22 cellular contexts compared by ENCODE assay signal in the genomic region with DNA sequence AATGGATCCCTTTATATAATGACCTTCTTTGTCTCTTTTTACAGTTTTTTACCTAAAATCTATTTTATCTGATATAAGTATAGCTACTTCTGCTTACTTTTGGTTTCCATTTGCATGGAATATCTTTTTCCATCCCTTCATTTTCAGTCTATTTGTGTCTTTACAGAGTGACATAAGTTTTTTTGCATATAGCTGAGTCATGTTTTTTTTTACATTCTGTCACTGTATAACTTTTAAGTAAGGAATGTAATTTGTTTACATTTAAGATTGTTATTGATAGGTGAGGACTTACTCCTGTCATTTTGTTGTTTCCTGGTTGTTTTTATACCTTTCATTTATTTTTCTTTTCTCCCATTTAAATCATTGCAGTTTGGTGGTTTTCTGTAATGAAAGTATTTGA.
A peak's percentile ranks its signal among the peaks of the same experiment; 100 is the strongest.
DNase-seq lines count a peak whose midpoint lies in the region; ATAC-seq, FAIRE-seq and TF ChIP-seq lines count a peak whose summit lies in the region.
"Had no signal": no experiment of that assay in that cellular context is flagged by ENCODE, and none has a peak within 500 bp of the region (broad histone marks: within the 10 kb centered on the region; RNA-seq: fewer than 3 reads in every experiment).

No MANE protein-coding gene starts in this region.

- no peak overlapping the region for H3K4me2 ChIP-seq in A549
- H3K4me2 ChIP-seq in GM23338 = no peak overlapping the region
- H3K4me2 ChIP-seq in GM12878 (ENCODE audit: control insufficient read depth, insufficient read depth) = no peak overlapping the region
- no peak overlapping the region for H3K4me2 ChIP-seq in H1 (ENCODE audit: insufficient read depth in 1 of 2, low read depth in 2 of 2, low read length in 2 of 2)

- no peak for TF ChIP-seq CTCF in A549 (IDR thresholded peaks at IDR 0.05)
- TF ChIP-seq CTCF in GM23338 (conservative IDR thresholded peaks at IDR 0.05; ENCODE audit: low read depth in 2 of 2) = no peak
- no peak for TF ChIP-seq CTCF in GM12878 (IDR thresholded peaks at IDR 0.05 in 2 of 3, conservative IDR thresholded peaks at IDR 0.05 in 1 of 3; ENCODE audit: control insufficient read depth in 2 of 3, extremely low read depth in 1 of 3, insufficient read depth in 1 of 3, low read depth in 3 of 3, low read length in 3 of 3)
- TF ChIP-seq CTCF in H1 (IDR thresholded peaks at IDR 0.05; ENCODE audit: control extremely low read depth in 1 of 3, insufficient read depth in 1 of 3, low read depth in 1 of 3, low read length in 3 of 3) = no peak
- no peak for TF ChIP-seq CTCF in heart left ventricle (IDR thresholded peaks at IDR 0.05)
- no peak for TF ChIP-seq CTCF in spleen (IDR thresholded peaks at IDR 0.05 in 8 of 11, conservative IDR thresholded peaks at IDR 0.05 in 3 of 11)

- no peak overlapping the region for H3K56ac ChIP-seq in H1 (replicated peaks; ENCODE audit: insufficient read length, low read depth, low read length)

- H2BK15ac ChIP-seq in H1 (ENCODE audit: low read length) = no peak overlapping the region

- H3K18ac ChIP-seq in H1 (ENCODE audit: extremely low read depth, low read length) = no peak overlapping the region

- H3K4me1 Mint-ChIP-seq in GM23338 = no peaks in the 10 kb centered on the region; the same call in 1 of the 3 replicates
- H3K4me1 Mint-ChIP-seq: CD4-positive, alpha-beta memory T cell had no signal

- TF ChIP-seq EP300 in A549 (IDR thresholded peaks at IDR 0.05) (no peak), GM12878 (IDR thresholded peaks at IDR 0.05; ENCODE audit: borderline replicate concordance in 1 of 2, control insufficient read depth in 1 of 2, low read depth in 2 of 2, low read length in 2 of 2) (no peak), H1 (IDR thresholded peaks at IDR 0.05; ENCODE audit: borderline replicate concordance in 1 of 2, low read depth in 2 of 2, low read length in 2 of 2) (no peak)

- H4K20me1 ChIP-seq in GM23338 (replicated peaks; ENCODE audit: insufficient read depth) (no peaks in the 10 kb centered on the region), GM12878 (ENCODE audit: control insufficient read depth, insufficient read depth) (no peaks in the 10 kb centered on the region), H1 (replicated peaks in 1 of 2; ENCODE audit: control insufficient read depth in 1 of 2, insufficient read depth in 2 of 2, low read length in 2 of 2) (no peaks in the 10 kb centered on the region)

- H2BK5ac ChIP-seq in H1 (ENCODE audit: low read depth, low read length) = no peak overlapping the region

- H4K5ac ChIP-seq in H1 (ENCODE audit: insufficient read length, low read depth, low read length) = no peak overlapping the region

- no peak overlapping the region for H3K4ac ChIP-seq in H1 (replicated peaks; ENCODE audit: insufficient read length, low read depth, low read length)

- H2BK20ac ChIP-seq in H1 (ENCODE audit: low read length) = no peak overlapping the region

- DNase-seq in A549 (ENCODE audit: low read depth in 1 of 2, low spot score in 1 of 2) = no peak
- DNase-seq in GM23338 (ENCODE audit: low spot score) = no peak
- no peak for DNase-seq in GM12878 (ENCODE audit: low read depth, low spot score)
- DNase-seq in H1 (ENCODE audit: low read depth in 1 of 2, low spot score in 2 of 2) = no peak
- DNase-seq in heart left ventricle = no peak
- no peak for DNase-seq in spleen
- no peak for DNase-seq in aorta
- DNase-seq: 8988T; C1 segment of cervical spinal cord; CD4-positive, alpha-beta memory T cell; COR-L47; DMS 273 treated with DMSO at 0.1 percent for 48 hours; DMS79; EL; GDM1; GM23248; HFFc6 had no signal

- H3K79me1 ChIP-seq in H1 (ENCODE audit: low read depth, low read length) = no peaks in the 10 kb centered on the region

- no peak overlapping the region for H2BK120ac ChIP-seq in H1 (replicated peaks; ENCODE audit: low read depth, low read length)

- POLR2A ChIA-PET in A549 (lab: Yijun Ruan, JAX) = no interaction called here
- POLR2A ChIA-PET in GM12878 (lab: Charles Lee) = no interaction called here
- POLR2A ChIA-PET in H1 (lab: Charles Lee; ENCODE audit: partially characterized antibody) = no interaction called here

- RAD21 ChIA-PET in GM12878 (lab: Charles Lee; ENCODE audit: unreplicated experiment) = no interaction called here

- H3F3A ChIP-seq in GM23338 (replicated peaks; ENCODE audit: low read depth) = no peaks in the 10 kb centered on the region

- no peak overlapping the region for H3K4me3 Mint-ChIP-seq in GM23338
- H3K4me3 Mint-ChIP-seq: CD4-positive, alpha-beta memory T cell; HFFc6 had no signal

- H2BK12ac ChIP-seq in H1 (ENCODE audit: low read depth, low read length) = no peak overlapping the region

- no peak overlapping the region for H3K23ac ChIP-seq in H1 (ENCODE audit: insufficient read length)

- no peaks in the 10 kb centered on the region for H3K23me2 ChIP-seq in H1 (ENCODE audit: low read depth, low read length)

- H3K27ac ChIP-seq in A549 = no peak overlapping the region
- no peak overlapping the region for H3K27ac ChIP-seq in GM23338 (ENCODE audit: low read depth)
- H3K27ac ChIP-seq in GM12878 (ENCODE audit: control insufficient read depth, insufficient read depth) = no peak overlapping the region
- no peak overlapping the region for H3K27ac ChIP-seq in H1 (ENCODE audit: low read depth, low read length)
- H3K27ac ChIP-seq in heart left ventricle = no peak overlapping the region
- H3K27ac ChIP-seq in spleen = no peak overlapping the region
- no peak overlapping the region for H3K27ac ChIP-seq in aorta (ENCODE audit: low read depth in 1 of 2, low read length in 2 of 2)
- H3K27ac ChIP-seq: GM23248 had no signal

- no peaks in the 10 kb centered on the region for H3K27me3 ChIP-seq in GM23338 (ENCODE audit: insufficient read depth)
- no peaks in the 10 kb centered on the region; a peak in 1 of 4 replicates for H3K27me3 ChIP-seq in GM12878 (replicated peaks in 1 of 2; ENCODE audit: control insufficient read depth in 2 of 2, insufficient read depth in 2 of 2, low read length in 1 of 2)
- H3K27me3 ChIP-seq in H1 (replicated peaks in 1 of 4; ENCODE audit: control insufficient read depth in 3 of 4, extremely low read depth in 1 of 4, insufficient read depth in 3 of 4, low read length in 3 of 4) = no peaks in the 10 kb centered on the region
- H3K27me3 ChIP-seq in heart left ventricle = no peaks in the 10 kb centered on the region
- H3K27me3 ChIP-seq in spleen (replicated peaks in 1 of 7) = no peaks in the 10 kb centered on the region
- no peaks in the 10 kb centered on the region for H3K27me3 ChIP-seq in aorta (ENCODE audit: control insufficient read depth in 1 of 2, insufficient read depth in 2 of 2, low read length in 1 of 2)

- no peak overlapping the region for H3K27ac Mint-ChIP-seq in GM23338
- H3K27ac Mint-ChIP-seq: HFFc6 had no signal

- TF ChIP-seq RAD21 in A549 (conservative IDR thresholded peaks at IDR 0.05 in 1 of 2, IDR thresholded peaks at IDR 0.05 in 1 of 2) = no peak
- no peak for TF ChIP-seq RAD21 in GM12878 (IDR thresholded peaks at IDR 0.05; ENCODE audit: insufficient read depth, low read depth, low read length)
- TF ChIP-seq RAD21 in H1 (IDR thresholded peaks at IDR 0.05 in 1 of 2, conservative IDR thresholded peaks at IDR 0.05 in 1 of 2; ENCODE audit: low read depth in 2 of 2, low read length in 2 of 2) = no peak

- intact Hi-C loops in GM12878 (cut with micrococcal nuclease; ENCODE audit: unreplicated experiment) = no loop called here
- intact Hi-C loops in heart left ventricle (cut with DNase I) = no loop called here
- intact Hi-C loops in spleen (cut with DNase I; ENCODE audit: low total_unique reads) = no loop called here
- intact Hi-C loops in aorta (cut with DNase I) = no loop called here

- no peak overlapping the region for H3K4me3 ChIP-seq in A549
- H3K4me3 ChIP-seq in GM23338 = no peak overlapping the region
- H3K4me3 ChIP-seq in GM12878 = no peak overlapping the region
- H3K4me3 ChIP-seq in H1 (ENCODE audit: extremely low read depth in 1 of 4, insufficient read depth in 2 of 4, low read depth in 3 of 4, low read length in 4 of 4) = no peak overlapping the region
- H3K4me3 ChIP-seq in heart left ventricle = no peak overlapping the region
- no peak overlapping the region for H3K4me3 ChIP-seq in spleen
- no peak overlapping the region for H3K4me3 ChIP-seq in aorta (ENCODE audit: low read length in 2 of 2)
- H3K4me3 ChIP-seq: GM23248, HAP-1 had no signal

- H3K9ac ChIP-seq in GM12878 (ENCODE audit: control insufficient read depth, insufficient read depth, low read length) (no peak overlapping the region), H1 (replicated peaks in 1 of 4; ENCODE audit: extremely low read depth in 1 of 4, low read depth in 3 of 4, low read length in 3 of 4) (no peak overlapping the region)
- H3K9ac ChIP-seq: GM23248 had no signal

- H4K91ac ChIP-seq in H1 (replicated peaks; ENCODE audit: insufficient read length, low read length) = no peak overlapping the region

- BruUV-seq in GM12878 (replicated peaks; lab: Mats Ljungman, UMichigan) = no TSS peak

- H3K36me3 Mint-ChIP-seq in GM23338 (ENCODE audit: low read depth) = peaks cover 3% of the 10 kb centered on the region; the same call in 2 of the 3 replicates
- H3K36me3 Mint-ChIP-seq: CD4-positive, alpha-beta memory T cell had no signal

- no peaks in the 10 kb centered on the region for H3K9me2 ChIP-seq in GM23338 (ENCODE audit: insufficient read depth)

- H3K14ac ChIP-seq in H1 (ENCODE audit: insufficient read length) = no peak overlapping the region

- peaks cover 5% of the 10 kb centered on the region for H3K27me3 Mint-ChIP-seq in GM23338 (ENCODE audit: insufficient read depth, low read depth, poor library complexity)
- H3K27me3 Mint-ChIP-seq: CD4-positive, alpha-beta memory T cell had no signal

- H2AFZ ChIP-seq in GM23338 (peak overlapping the region; percentile 39; the same call in 1 of the 2 replicates), GM12878 (ENCODE audit: control insufficient read depth, low read depth, low read length) (no peak overlapping the region), H1 (ENCODE audit: low read length) (no peak overlapping the region)
- H2AFZ ChIP-seq: GM23248 had no signal

- H3K4me1 ChIP-seq in A549 = no peaks in the 10 kb centered on the region
- H3K4me1 ChIP-seq in GM23338 (ENCODE audit: insufficient read depth) = no peaks in the 10 kb centered on the region
- H3K4me1 ChIP-seq in GM12878 (ENCODE audit: control insufficient read depth, insufficient read depth, low read length) = no peaks in the 10 kb centered on the region
- H3K4me1 ChIP-seq in H1 (replicated peaks in 1 of 4; ENCODE audit: control insufficient read depth in 3 of 4, insufficient read depth in 4 of 4, low read length in 3 of 4) = no peaks in the 10 kb centered on the region
- H3K4me1 ChIP-seq in heart left ventricle = no peaks in the 10 kb centered on the region
- no peaks in the 10 kb centered on the region for H3K4me1 ChIP-seq in spleen
- H3K4me1 ChIP-seq in aorta (ENCODE audit: control insufficient read depth in 1 of 2, insufficient read depth in 2 of 2, low read length in 2 of 2) = no peaks in the 10 kb centered on the region

- in situ Hi-C loops in GM12878 (cut with MboI) = no loop called here

- CTCF ChIA-PET in A549 (lab: Yijun Ruan, JAX) (interaction anchor here (0.6 kb wide), 1 partner anchor 16 kb away, joined by 3 read pairs; no protein-coding TSS in a partner anchor), GM12878 (lab: Yijun Ruan, JAX) (no interaction called here), H1 (lab: Charles Lee; ENCODE audit: partially characterized antibody) (interaction anchor here (0.7 to 0.9 kb wide), 2 partner anchors 136 to 216 kb away, joined by 3 read pairs; no protein-coding TSS in a partner anchor)

- H2AK5ac ChIP-seq in H1 (ENCODE audit: low read depth, low read length) = no peak overlapping the region

- SMC1A ChIA-PET in GM12878 (lab: Charles Lee; ENCODE audit: uncharacterized antibody, unreplicated experiment) = interaction anchor here (0.6 to 1.0 kb wide), 2 partner anchors 9 to 15 kb away, joined by 3 read pairs; no protein-coding TSS in a partner anchor

- H3K9me3 ChIP-seq in A549 (no peaks in the 10 kb centered on the region), GM12878 (replicated peaks; ENCODE audit: control insufficient read depth, insufficient read depth, low read length) (no peaks in the 10 kb centered on the region; the same call in 2 of the 3 replicates), H1 (ENCODE audit: insufficient read depth in 2 of 2, low read depth in 1 of 2, low read length in 1 of 2) (no peaks in the 10 kb centered on the region), heart left ventricle (peaks cover 0 to 20% (median 3%) of the 10 kb centered on the region in 12 donors), spleen (peaks cover 0 to 37% (median 24%) of the 10 kb centered on the region in 8 donors), aorta (ENCODE audit: control insufficient read depth, low read length) (peaks cover 4% of the 10 kb centered on the region)
- H3K9me3 ChIP-seq: HAP-1 had no signal

- ATAC-seq in A549 (no peak), GM23338 (no peak), GM12878 (no peak), heart left ventricle (no peak), GM21360 (IDR thresholded peaks at IDR 0.05; ENCODE audit: unreplicated experiment) (no peak), aorta (ENCODE audit: low FRiP score) (no peak)

- TF ChIP-seq POLR2A in A549 (IDR thresholded peaks at IDR 0.05; ENCODE audit: low read length) (no peak), GM12878 (IDR thresholded peaks at IDR 0.05; ENCODE audit: low read depth, low read length) (no peak), H1 (IDR thresholded peaks at IDR 0.05; ENCODE audit: control extremely low read depth in 1 of 2, low read depth in 2 of 2, low read length in 2 of 2) (no peak), heart left ventricle (IDR thresholded peaks at IDR 0.05) (no peak), spleen (IDR thresholded peaks at IDR 0.05) (no peak)

- H3K79me2 ChIP-seq in GM23338 (replicated peaks; ENCODE audit: insufficient read depth) (no peaks in the 10 kb centered on the region), GM12878 (ENCODE audit: control insufficient read depth, insufficient read depth, low read length) (no peaks in the 10 kb centered on the region), H1 (ENCODE audit: control insufficient read depth in 1 of 2, insufficient read depth in 2 of 2, low read length in 2 of 2) (no peaks in the 10 kb centered on the region)

- H3K36me3 ChIP-seq in GM23338 (ENCODE audit: insufficient read depth) (peaks cover 5% of the 10 kb centered on the region; the same call in 1 of the 2 replicates), GM12878 (ENCODE audit: control insufficient read depth in 2 of 2, insufficient read depth in 2 of 2, low read length in 1 of 2) (no peaks in the 10 kb centered on the region), H1 (ENCODE audit: control insufficient read depth in 2 of 4, insufficient read depth in 4 of 4, low read length in 3 of 4) (no peaks in the 10 kb centered on the region), heart left ventricle (no peaks in the 10 kb centered on the region), spleen (no peaks in the 10 kb centered on the region), aorta (ENCODE audit: control insufficient read depth in 1 of 2, insufficient read depth in 2 of 2, low read length in 1 of 2) (no peaks in the 10 kb centered on the region)
- H3K36me3 ChIP-seq: HAP-1 had no signal

- peaks cover 4% of the 10 kb centered on the region for H3K9me3 Mint-ChIP-seq in GM23338

- FAIRE-seq in A549 (lab: Jason Lieb, UNC) (no peak), GM12878 (lab: Jason Lieb, UNC) (peak; percentile 35), H1 (lab: Jason Lieb, UNC) (no peak)
- FAIRE-seq: GM12891, GM18507, H54 had no signal

- H4K8ac ChIP-seq in H1 (ENCODE audit: extremely low read depth, insufficient read depth, low read length) = no peak overlapping the region
